26 cellular contexts compared by ENCODE assay signal in genomic region chr5:171934586-171934985, GRCh38.
"Had no signal": no experiment of that assay in that cellular context is flagged by ENCODE, and none has a peak within 500 bp of the region (broad histone marks: within the 10 kb centered on the region; RNA-seq: fewer than 3 reads in every experiment).

No MANE protein-coding gene starts in this region.

- H3K4me1 ChIP-seq: testis, thyroid gland, tibial nerve, transverse colon, upper lobe of right lung, uterus, vagina had no signal

- DNase-seq: stimulated activated CD4-positive, alpha-beta T cell treated with anti-CD3 and anti-CD28 coated beads, Interleukin-2, amount 100 ng/mL, for 48 hours; stimulated activated CD4-positive, alpha-beta T cell treated with anti-CD3 and anti-CD28 coated beads, Interleukin-4, amount 100 ng/mL, for 1 hour; stimulated activated CD4-positive, alpha-beta T cell treated with anti-CD3 and anti-CD28 coated beads, Interleukin-4, amount 100 ng/mL, for 24 hours; stimulated activated CD4-positive, alpha-beta T cell treated with anti-CD3 and anti-CD28 coated beads, Interleukin-4, amount 100 ng/mL, for 4 hours; stimulated activated CD8-positive, alpha-beta memory T cell treated with anti-CD3 and anti-CD28 coated beads, Interleukin-4, amount 100 ng/mL, for 48 hours; stimulated activated naive B cell treated with anti-CD40 and anti-IgM and Interleukin-4, amounts not matched to agents 10 μg/mL and 1 μg/mL and 100 μg/mL, for 72 hours; stimulated activated naive CD4-positive, alpha-beta T cell; stimulated activated naive CD4-positive, alpha-beta T cell treated with Interleukin-2 at 50 U/mL for 16 hours; stimulated activated naive CD8-positive, alpha-beta T cell treated with anti-CD3 and anti-CD28 coated beads, Interleukin-15, amount 100 ng/mL, for 72 hours; stimulated activated naive CD8-positive, alpha-beta T cell treated with anti-CD3 and anti-CD28 coated beads, Interleukin-15, Interleukin-2, amounts not matched to agents 100 U/mL and 50 U/mL, for 24 hours; stomach; substantia nigra; testis; thyroid gland; tibial artery; transverse colon; trophoblast cell; upper lobe of right lung; uterus had no signal

- H3K36me3 ChIP-seq: suprapubic skin, thoracic aorta, thyroid gland, tibial artery, transverse colon, upper lobe of left lung, upper lobe of right lung, uterus, vagina had no signal

- H3K9me3 ChIP-seq: suprapubic skin, testis, thyroid gland, upper lobe of right lung had no signal

- H3K27me3 ChIP-seq: stomach, suprapubic skin, testis, thyroid gland, tibial artery, tibial nerve, transverse colon, upper lobe of left lung, upper lobe of right lung, uterus, vagina had no signal

- H3K27ac ChIP-seq: stomach, suprapubic skin, testis, thoracic aorta, thyroid gland, tibial artery, tibial nerve, transverse colon, upper lobe of left lung, upper lobe of right lung, uterus, vagina had no signal

- H3K4me3 ChIP-seq: stomach, suprapubic skin, testis, thoracic aorta, thyroid gland, tibial artery, tibial nerve, transverse colon, upper lobe of left lung, upper lobe of right lung, uterus, vagina had no signal

- ATAC-seq: stimulated activated effector memory CD8-positive, alpha-beta T cell treated with anti-CD3 and anti-CD28 coated beads, Interleukin-12 subunit alpha, Interleukin-12 subunit beta, amount 100 ng/mL, for 72 hours; stimulated activated memory B cell treated with anti-CD40 and anti-IgM and Interleukin-4, amounts not matched to agents 10 μg/mL and 1 μg/mL and 100 μg/mL, for 72 hours; stimulated activated naive B cell treated with anti-CD40 and anti-IgM and Interleukin-4, amounts not matched to agents 10 μg/mL and 1 μg/mL and 100 μg/mL, for 72 hours; stimulated activated naive CD8-positive, alpha-beta T cell treated with anti-CD3 and anti-CD28 coated beads, Interleukin-15, amount 100 ng/mL, for 72 hours; stimulated activated naive CD8-positive, alpha-beta T cell treated with anti-CD3 and anti-CD28 coated beads, Interleukin-15, Interleukin-2, amounts not matched to agents 100 U/mL and 50 U/mL, for 24 hours; upper lobe of right lung had no signal
